ENCODE assay signal across 8 cellular contexts in genomic region chr1:155134322-155134721, GRCh38. TPM values are rescaled to one million over a fixed set of nuclear protein-coding genes. Genes with fewer than 3 reads are reported as not detected.
DNase-seq lines count a peak whose midpoint lies in the region; ATAC-seq and TF ChIP-seq lines count a peak whose summit lies in the region.

No MANE protein-coding gene starts in this region.

- H3K4me3 Mint-ChIP-seq in CD8-positive, alpha-beta memory T cell, result peak overlapping the region; percentile 94 to 100 (median 97)
- peak overlapping the region; percentile 97 for H3K4me3 Mint-ChIP-seq in progenitor cell of endocrine pancreas (ENCODE audit: low read depth)

- no peak for DNase-seq in CD8-positive, alpha-beta memory T cell
- DNase-seq in Peyer's patch (peak in 1 of 3 donors; percentile 54), epithelial cell of proximal tubule (ENCODE audit: low read depth) (no peak), progenitor cell of endocrine pancreas (ENCODE audit: low spot score, unreplicated experiment) (no peak), GM19240 (ENCODE audit: insufficient read length, low spot score) (no peak), hippocampal formation (lab: John Stamatoyannopoulos, UW) (no peak), LoVo (ENCODE audit: low spot score) (no peak)

- H3K9me3 Mint-ChIP-seq in CD8-positive, alpha-beta memory T cell, result no peaks in the 10 kb centered on the region
- no peaks in the 10 kb centered on the region for H3K9me3 Mint-ChIP-seq in progenitor cell of endocrine pancreas (ENCODE audit: low read depth)

- no peak for ATAC-seq in GM19452 (IDR thresholded peaks at IDR 0.05; ENCODE audit: unreplicated experiment)

- no peaks in the 10 kb centered on the region for H3K36me3 ChIP-seq in CD8-positive, alpha-beta memory T cell (ENCODE audit: insufficient read depth, low read length)
- peaks cover 0 to 38% (median 0%) of the 10 kb centered on the region in 3 donors for H3K36me3 ChIP-seq in Peyer's patch

- no peak overlapping the region for H3K27ac ChIP-seq in CD8-positive, alpha-beta memory T cell (ENCODE audit: low read depth, low read length)
- H3K27ac ChIP-seq in Peyer's patch, result peak overlapping the region in 3 of 4 donors; percentile 97 to 98 (median 98)

- H3K9me3 ChIP-seq in CD8-positive, alpha-beta memory T cell (ENCODE audit: low read length), result no peaks in the 10 kb centered on the region
- no peaks in the 10 kb centered on the region for H3K9me3 ChIP-seq in Peyer's patch

- TF ChIP-seq CTCF in Peyer's patch (IDR thresholded peaks at IDR 0.05) (no peak), epithelial cell of proximal tubule (conservative IDR thresholded peaks at IDR 0.05; ENCODE audit: low read depth, low read length) (no peak), progenitor cell of endocrine pancreas (IDR thresholded peaks at IDR 0.05; ENCODE audit: unreplicated experiment) (no peak)

- peaks cover 32 to 46% (median 41%) of the 10 kb centered on the region in 3 donors for H3K4me1 Mint-ChIP-seq in CD8-positive, alpha-beta memory T cell
- H3K4me1 Mint-ChIP-seq in progenitor cell of endocrine pancreas (ENCODE audit: low read depth), result peaks cover 31% of the 10 kb centered on the region

- peaks cover 7 to 12% of the 10 kb centered on the region in 2 donors for H3K27me3 Mint-ChIP-seq in CD8-positive, alpha-beta memory T cell
- H3K27me3 Mint-ChIP-seq in progenitor cell of endocrine pancreas, result no peaks in the 10 kb centered on the region

- TF ChIP-seq POLR2A in Peyer's patch (IDR thresholded peaks at IDR 0.05), result no peak

- peaks cover 0 to 17% (median 1%) of the 10 kb centered on the region in 3 donors for H3K36me3 Mint-ChIP-seq in CD8-positive, alpha-beta memory T cell
- peaks cover 11% of the 10 kb centered on the region for H3K36me3 Mint-ChIP-seq in progenitor cell of endocrine pancreas (ENCODE audit: insufficient read depth)

- no peaks in the 10 kb centered on the region for H3K27me3 ChIP-seq in CD8-positive, alpha-beta memory T cell (ENCODE audit: insufficient read depth, low read length, poor library complexity, severe bottlenecking)
- no peaks in the 10 kb centered on the region for H3K27me3 ChIP-seq in Peyer's patch

- POLR2A ChIA-PET in CD8-positive, alpha-beta memory T cell (lab: Charles Lee), result interaction anchor here (1.4 kb wide), 1 partner anchor 50 kb away, joined by 3 read pairs; no protein-coding TSS in a partner anchor

- no peak overlapping the region for H3K4me3 ChIP-seq in CD8-positive, alpha-beta memory T cell (ENCODE audit: low read length)
- peak overlapping the region in 2 of 4 donors; percentile 63 to 87 for H3K4me3 ChIP-seq in Peyer's patch
- H3K4me3 ChIP-seq in epithelial cell of proximal tubule (ENCODE audit: low read depth, low read length), result peak overlapping the region; percentile 87

- H3K27ac Mint-ChIP-seq in CD8-positive, alpha-beta memory T cell, result peak overlapping the region; percentile 94 to 100 (median 99)
- peak overlapping the region; percentile 99 for H3K27ac Mint-ChIP-seq in progenitor cell of endocrine pancreas

- H3K4me1 ChIP-seq in CD8-positive, alpha-beta memory T cell (ENCODE audit: insufficient read depth, low read length), result peaks cover 25% of the 10 kb centered on the region
- H3K4me1 ChIP-seq in Peyer's patch, result peaks cover 0 to 50% (median 13%) of the 10 kb centered on the region in 4 donors

- CTCF ChIA-PET in CD8-positive, alpha-beta memory T cell (lab: Charles Lee), result interaction anchor here (1.0 to 1.2 kb wide), 4 partner anchors 11 to 83 kb away, joined by 3 to 8 read pairs (median 3); partner anchors contain the start of gene ADAM15

RNA-seq across cellular contexts. Expression of gene SLC50A1, which starts 1.3 kb away (rescaled TPM):
- total RNA-seq in CD8-positive, alpha-beta memory T cell, result 10 to 100 TPM; 43.4 to 47.2 TPM
- 49.5 TPM for polyA plus RNA-seq in CD8-positive, alpha-beta memory T cell
- total RNA-seq in Peyer's patch (10 to 100 TPM; 42.5 to 83.3 (median 46.7) TPM), epithelial cell of proximal tubule (32.7 and 37.7 TPM in 2 replicates), progenitor cell of endocrine pancreas (33.3 and 35.5 TPM in 2 replicates)

RNA-seq across cellular contexts. Expression of gene DPM3, which starts 6.0 kb away (rescaled TPM):
- 10 to 100 TPM; 38.9 to 40.9 TPM for total RNA-seq in CD8-positive, alpha-beta memory T cell
- polyA plus RNA-seq in CD8-positive, alpha-beta memory T cell, result 120 TPM
- 10 to 100 TPM; 33.5 to 89.2 (median 65.0) TPM for total RNA-seq in Peyer's patch
- 28.6 and 77.8 TPM in 2 replicates for total RNA-seq in epithelial cell of proximal tubule
- total RNA-seq in progenitor cell of endocrine pancreas, result 45.6 and 49.3 TPM in 2 replicates

RNA-seq across cellular contexts. Expression of gene EFNA1, which starts 6.6 kb away (rescaled TPM):
- total RNA-seq in CD8-positive, alpha-beta memory T cell, result under 1 TPM; 0.16 to 0.31 TPM
- 1.3 TPM for polyA plus RNA-seq in CD8-positive, alpha-beta memory T cell
- total RNA-seq in Peyer's patch, result 100 to 1,000 TPM in 3 of 4 donors, 10 to 100 TPM in 1; 13.2 to 166 (median 145) TPM
- 26.3 and 45.3 TPM in 2 replicates for total RNA-seq in epithelial cell of proximal tubule
- 22.1 and 22.2 TPM in 2 replicates for total RNA-seq in progenitor cell of endocrine pancreas

RNA-seq across cellular contexts. Expression of gene KRTCAP2, which starts 38.8 kb away (rescaled TPM):
- 100 to 1,000 TPM; 181 to 207 TPM for total RNA-seq in CD8-positive, alpha-beta memory T cell
- 576 TPM for polyA plus RNA-seq in CD8-positive, alpha-beta memory T cell
- total RNA-seq in Peyer's patch (100 to 1,000 TPM; 111 to 137 (median 117) TPM), epithelial cell of proximal tubule (170 and 193 TPM in 2 replicates), progenitor cell of endocrine pancreas (146 and 149 TPM in 2 replicates)

RNA-seq across cellular contexts. Expression of gene TRIM46, which starts 39.3 kb away (rescaled TPM):
- 1 to 10 TPM; 6.4 to 7.3 TPM for total RNA-seq in CD8-positive, alpha-beta memory T cell
- 0.99 TPM for polyA plus RNA-seq in CD8-positive, alpha-beta memory T cell
- total RNA-seq in Peyer's patch (not detected), epithelial cell of proximal tubule (3.4 and 9.4 TPM in 2 replicates), progenitor cell of endocrine pancreas (21.1 and 25.7 TPM in 2 replicates)

Comparison
In these comparisons a context has a peak if more than half of its experiments do, and no peak if none do; other contexts are left out.
1. RNA of gene EFNA1, which starts 6.6 kb away (total RNA-seq): 13.2 to 166 TPM in Peyer's patch, 26.3 to 45.3 TPM in epithelial cell of proximal tubule and 22.1 to 22.2 TPM in progenitor cell of endocrine pancreas; 0.16 to 0.31 TPM in CD8-positive, alpha-beta memory T cell; every median in the first group is over 10 times any median in the second.